Comparison of ENCODE assay signal across 2 cellular contexts in genomic region chr11:69320756-69321741, GRCh38.
TF ChIP-seq lines count a peak whose summit lies in the region.

No MANE protein-coding gene starts in this region.

TF ChIP-seq in IMR-90, 13 proteins besides CTCF, POLR2A, EP300 and RAD21:
- TF ChIP-seq CEBPB (IDR thresholded peaks at IDR 0.05; ENCODE audit: low read depth, low read length) (no peak), BHLHE40 (IDR thresholded peaks at IDR 0.05; ENCODE audit: low read depth, low read length) (no peak), FOS (IDR thresholded peaks at IDR 0.05; ENCODE audit: low read depth, low read length) (no peak), NFE2L2 (IDR thresholded peaks at IDR 0.05; ENCODE audit: low read depth, low read length) (no peak), CHD1 (IDR thresholded peaks at IDR 0.05; ENCODE audit: low read depth, low read length) (no peak), MAFK (IDR thresholded peaks at IDR 0.05; ENCODE audit: low read depth, low read length) (no peak), MXI1 (IDR thresholded peaks at IDR 0.05; ENCODE audit: borderline replicate concordance, low read depth, low read length) (no peak), SMC3 (IDR thresholded peaks at IDR 0.05; ENCODE audit: low read depth, low read length) (no peak), RFX5 (IDR thresholded peaks at IDR 0.05; ENCODE audit: low read depth, low read length) (no peak), MAZ (IDR thresholded peaks at IDR 0.05; ENCODE audit: borderline replicate concordance, low read depth, low read length) (no peak), RCOR1 (IDR thresholded peaks at IDR 0.05; ENCODE audit: insufficient replicate concordance, low read length) (no peak)
- TF ChIP-seq, protein P1, sequence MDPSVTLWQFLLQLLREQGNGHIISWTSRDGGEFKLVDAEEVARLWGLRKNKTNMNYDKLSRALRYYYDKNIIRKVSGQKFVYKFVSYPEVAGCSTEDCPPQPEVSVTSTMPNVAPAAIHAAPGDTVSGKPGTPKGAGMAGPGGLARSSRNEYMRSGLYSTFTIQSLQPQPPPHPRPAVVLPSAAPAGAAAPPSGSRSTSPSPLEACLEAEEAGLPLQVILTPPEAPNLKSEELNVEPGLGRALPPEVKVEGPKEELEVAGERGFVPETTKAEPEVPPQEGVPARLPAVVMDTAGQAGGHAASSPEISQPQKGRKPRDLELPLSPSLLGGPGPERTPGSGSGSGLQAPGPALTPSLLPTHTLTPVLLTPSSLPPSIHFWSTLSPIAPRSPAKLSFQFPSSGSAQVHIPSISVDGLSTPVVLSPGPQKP (IDR thresholded peaks at IDR 0.05; ENCODE audit: borderline replicate concordance, low read depth, low read length), result no peak
- TF ChIP-seq, protein P2, sequence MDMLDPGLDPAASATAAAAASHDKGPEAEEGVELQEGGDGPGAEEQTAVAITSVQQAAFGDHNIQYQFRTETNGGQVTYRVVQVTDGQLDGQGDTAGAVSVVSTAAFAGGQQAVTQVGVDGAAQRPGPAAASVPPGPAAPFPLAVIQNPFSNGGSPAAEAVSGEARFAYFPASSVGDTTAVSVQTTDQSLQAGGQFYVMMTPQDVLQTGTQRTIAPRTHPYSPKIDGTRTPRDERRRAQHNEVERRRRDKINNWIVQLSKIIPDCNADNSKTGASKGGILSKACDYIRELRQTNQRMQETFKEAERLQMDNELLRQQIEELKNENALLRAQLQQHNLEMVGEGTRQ (IDR thresholded peaks at IDR 0.05; ENCODE audit: low read depth, low read length), result no peak

TF ChIP-seq in endothelial cell of umbilical vein, 7 proteins besides CTCF, POLR2A, EP300 and RAD21:
- TF ChIP-seq GATA2 (IDR thresholded peaks at IDR 0.05; ENCODE audit: insufficient read depth, insufficient read length, low read depth, low read length) (no peak), FOS (IDR thresholded peaks at IDR 0.05; ENCODE audit: borderline replicate concordance, insufficient read depth, low read length) (no peak)
